In the genomic region with DNA sequence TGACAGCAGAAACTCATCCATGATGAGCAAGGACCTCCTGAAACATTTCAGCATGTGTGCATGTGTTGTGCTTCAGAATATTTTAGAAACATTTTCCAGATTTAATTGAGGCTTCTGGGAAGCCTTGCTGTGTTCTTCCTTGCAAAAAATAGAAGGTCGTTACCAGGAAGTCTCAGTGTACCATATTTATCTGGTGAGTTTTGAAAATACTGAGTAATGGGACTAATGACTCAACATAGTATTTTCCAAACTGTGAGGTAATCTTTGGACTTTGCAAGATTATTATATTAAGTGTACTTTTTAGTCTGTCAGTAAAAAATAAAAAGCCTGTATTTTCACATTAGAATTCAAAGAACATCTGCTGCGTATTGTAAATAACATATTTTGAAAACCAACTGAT, we compare ENCODE assay signal across 20 cellular contexts.
DNase-seq lines count a peak whose midpoint lies in the region; ATAC-seq and TF ChIP-seq lines count a peak whose summit lies in the region.
"Had no signal": no experiment of that assay in that cellular context is flagged by ENCODE, and none has a peak within 500 bp of the region (broad histone marks: within the 10 kb centered on the region; RNA-seq: fewer than 3 reads in every experiment).

No MANE protein-coding gene starts in this region.

- no peaks in the 10 kb centered on the region for H4K20me1 ChIP-seq in fibroblast of lung (ENCODE audit: control insufficient read depth, extremely low read depth, insufficient read depth, low read length)

- no peak overlapping the region for H2AFZ ChIP-seq in fibroblast of lung (ENCODE audit: low read length)

- H3K4me1 ChIP-seq in fibroblast of lung (ENCODE audit: control insufficient read depth, extremely low read depth, insufficient read depth, low read length) (no peaks in the 10 kb centered on the region), lung (ENCODE audit: control insufficient read depth in 2 of 2, insufficient read depth in 2 of 2, low read length in 2 of 2) (peaks cover 2 to 8% of the 10 kb centered on the region in 2 donors)
- H3K4me1 ChIP-seq: BE2C had no signal

- no peak overlapping the region for H3K4me2 ChIP-seq in fibroblast of lung (ENCODE audit: extremely low read depth, insufficient read depth, low read length)

- ATAC-seq in SK-N-SH treated with all-trans-retinoic acid at 6 μM for 48 hours: peak; percentile 57
- peak; percentile 50 for ATAC-seq in lung (ENCODE audit: insufficient read depth, low FRiP score)
- no peak for ATAC-seq in GM21786 (IDR thresholded peaks at IDR 0.05; ENCODE audit: unreplicated experiment)
- no peak for ATAC-seq in GM18867 (IDR thresholded peaks at IDR 0.05; ENCODE audit: unreplicated experiment)
- ATAC-seq: activated T-helper 17 cell treated with anti-CD3 and anti-CD28 coated beads, Interleukin-2, amount 50 U/mL, for 72 hours; HCT116 had no signal

- no peak for TF ChIP-seq CTCF in fibroblast of lung (conservative IDR thresholded peaks at IDR 0.05 in 1 of 2, IDR thresholded peaks at IDR 0.05 in 1 of 2; ENCODE audit: low read depth in 1 of 2, low read length in 2 of 2)
- TF ChIP-seq CTCF in lung (IDR thresholded peaks at IDR 0.05; ENCODE audit: control extremely low read depth, extremely low read depth): no peak

- H3K27ac ChIP-seq in fibroblast of lung (ENCODE audit: insufficient read depth, low read length): no peak overlapping the region
- peak overlapping the region in 1 of 2 donors; percentile 46 for H3K27ac ChIP-seq in lung (ENCODE audit: low read depth in 1 of 2, low read length in 1 of 2)

- DNase-seq in fibroblast of lung (ENCODE audit: low read depth in 2 of 2) (peak; percentile 47 to 72), lung (ENCODE audit: low spot score) (no peak), superior temporal gyrus (ENCODE audit: extremely low spot score) (peak; percentile 31), hippocampal formation (lab: John Stamatoyannopoulos, UW) (no peak), posterior cingulate gyrus (no peak)
- DNase-seq: activated B cell treated with CpG ODN at 0.5 μM for 24 hours; activated CD8-positive, alpha-beta memory T cell treated with anti-CD3 and anti-CD28 coated beads for 24 hours; BE2C; GDM1; naive B cell; NCI-H2029; SIG-M5; stimulated activated CD4-positive, alpha-beta T cell treated with anti-CD3 and anti-CD28 coated beads, Interleukin-2, amount 100 ng/mL, for 24 hours; substantia nigra had no signal

- H3K9me3 ChIP-seq in fibroblast of lung (ENCODE audit: control insufficient read depth, insufficient read depth, low read depth, low read length) (no peaks in the 10 kb centered on the region), lung (ENCODE audit: control insufficient read depth in 2 of 2, insufficient read depth in 1 of 2, low read length in 1 of 2) (no peaks in the 10 kb centered on the region)
- H3K9me3 ChIP-seq: BE2C, MG63 had no signal

- 82 to 93% methylated on average over 2 of the region's 2 CpGs for WGBS in lung, 2 donors

- no peaks in the 10 kb centered on the region for H3K36me3 ChIP-seq in fibroblast of lung (ENCODE audit: control insufficient read depth, insufficient read depth, low read length)
- no peaks in the 10 kb centered on the region for H3K36me3 ChIP-seq in lung (ENCODE audit: control insufficient read depth in 2 of 2, insufficient read depth in 2 of 2, low read length in 2 of 2)
- H3K36me3 ChIP-seq: BE2C, MG63 had no signal

- no peaks in the 10 kb centered on the region for H3K79me2 ChIP-seq in fibroblast of lung (ENCODE audit: control insufficient read depth, insufficient read depth, low read length)

- H3K27me3 ChIP-seq in fibroblast of lung (ENCODE audit: control insufficient read depth, insufficient read depth, low read length) (no peaks in the 10 kb centered on the region), lung (ENCODE audit: control insufficient read depth, insufficient read depth) (no peaks in the 10 kb centered on the region)
- H3K27me3 ChIP-seq: BE2C, MG63 had no signal

- H3K4me3 ChIP-seq in fibroblast of lung (replicated peaks in 1 of 4; ENCODE audit: control extremely low read depth in 1 of 4, insufficient read depth in 1 of 4, low read depth in 3 of 4, low read length in 4 of 4) (no peak overlapping the region), lung (no peak overlapping the region)
- H3K4me3 ChIP-seq: MG63 had no signal

- intact Hi-C loops in posterior cingulate gyrus (cut with DNase I): no loop called here

- H3K9ac ChIP-seq in fibroblast of lung (ENCODE audit: insufficient read depth, low read length): no peak overlapping the region

TF ChIP-seq in SK-N-SH treated with all-trans-retinoic acid at 6 μM for 48 hours, 23 proteins besides CTCF, POLR2A, EP300 and RAD21:
- TF ChIP-seq ISL1 (CRISPR knock-in tag; IDR thresholded peaks at IDR 0.05) (peak; percentile 29; the same call in 1 of the 2 replicates), TOX (CRISPR knock-in tag; IDR thresholded peaks at IDR 0.05; ENCODE audit: borderline replicate concordance) (no peak), RARB (CRISPR knock-in tag; IDR thresholded peaks at IDR 0.05) (no peak)
- TF ChIP-seq, protein P1, sequence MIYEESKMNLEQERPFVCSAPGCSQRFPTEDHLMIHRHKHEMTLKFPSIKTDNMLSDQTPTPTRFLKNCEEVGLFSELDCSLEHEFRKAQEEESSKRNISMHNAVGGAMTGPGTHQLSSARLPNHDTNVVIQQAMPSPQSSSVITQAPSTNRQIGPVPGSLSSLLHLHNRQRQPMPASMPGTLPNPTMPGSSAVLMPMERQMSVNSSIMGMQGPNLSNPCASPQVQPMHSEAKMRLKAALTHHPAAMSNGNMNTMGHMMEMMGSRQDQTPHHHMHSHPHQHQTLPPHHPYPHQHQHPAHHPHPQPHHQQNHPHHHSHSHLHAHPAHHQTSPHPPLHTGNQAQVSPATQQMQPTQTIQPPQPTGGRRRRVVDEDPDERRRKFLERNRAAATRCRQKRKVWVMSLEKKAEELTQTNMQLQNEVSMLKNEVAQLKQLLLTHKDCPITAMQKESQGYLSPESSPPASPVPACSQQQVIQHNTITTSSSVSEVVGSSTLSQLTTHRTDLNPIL (CRISPR knock-in tag; IDR thresholded peaks at IDR 0.05; ENCODE audit: low read depth): no peak
- TF ChIP-seq, protein P2, sequence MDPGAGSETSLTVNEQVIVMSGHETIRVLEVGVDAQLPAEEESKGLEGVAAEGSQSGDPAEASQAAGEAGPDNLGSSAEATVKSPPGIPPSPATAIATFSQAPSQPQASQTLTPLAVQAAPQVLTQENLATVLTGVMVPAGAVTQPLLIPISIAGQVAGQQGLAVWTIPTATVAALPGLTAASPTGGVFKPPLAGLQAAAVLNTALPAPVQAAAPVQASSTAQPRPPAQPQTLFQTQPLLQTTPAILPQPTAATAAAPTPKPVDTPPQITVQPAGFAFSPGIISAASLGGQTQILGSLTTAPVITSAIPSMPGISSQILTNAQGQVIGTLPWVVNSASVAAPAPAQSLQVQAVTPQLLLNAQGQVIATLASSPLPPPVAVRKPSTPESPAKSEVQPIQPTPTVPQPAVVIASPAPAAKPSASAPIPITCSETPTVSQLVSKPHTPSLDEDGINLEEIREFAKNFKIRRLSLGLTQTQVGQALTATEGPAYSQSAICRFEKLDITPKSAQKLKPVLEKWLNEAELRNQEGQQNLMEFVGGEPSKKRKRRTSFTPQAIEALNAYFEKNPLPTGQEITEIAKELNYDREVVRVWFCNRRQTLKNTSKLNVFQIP (CRISPR knock-in tag; IDR thresholded peaks at IDR 0.05; ENCODE audit: borderline replicate concordance, low read depth): no peak

Comparison
In these comparisons a context has a peak if more than half of its experiments do, and no peak if none do; other contexts are left out.
1. ATAC-seq: peak in SK-N-SH treated with all-trans-retinoic acid at 6 μM for 48 hours (single experiment) and lung (single experiment); none in GM21786 (single experiment) and GM18867 (single experiment).
2. DNase-seq: peak in fibroblast of lung (2 of 2) and superior temporal gyrus (single experiment); none in lung (single experiment), hippocampal formation (0 of 2) and posterior cingulate gyrus (0 of 10).